20 cellular contexts compared by ENCODE assay signal in the genomic region with DNA sequence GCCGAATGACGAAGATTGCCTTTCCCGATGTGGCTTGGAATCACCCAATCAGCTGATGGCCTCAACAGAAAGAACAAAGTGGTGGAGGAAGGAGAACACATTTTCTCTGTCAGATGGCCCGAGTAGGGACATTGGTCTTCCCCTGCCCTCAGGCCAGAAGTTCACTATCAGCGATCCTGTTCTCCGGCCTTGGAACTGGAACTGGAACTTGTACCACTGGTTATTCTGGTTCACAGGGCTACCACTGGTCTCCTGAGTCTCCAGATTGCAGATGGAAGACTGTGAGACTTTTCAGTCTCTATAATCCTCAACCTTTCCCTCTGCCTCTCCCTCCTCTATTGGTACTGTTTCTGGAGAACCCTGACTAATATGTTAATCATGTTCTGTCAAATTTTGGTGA.
"Had no signal": no experiment of that assay in that cellular context is flagged by ENCODE, and none has a peak within 500 bp of the region (broad histone marks: within the 10 kb centered on the region; RNA-seq: fewer than 3 reads in every experiment).

No MANE protein-coding gene starts in this region.

- H3K9me3 ChIP-seq: heart left ventricle, psoas muscle, right lobe of liver, suprapubic skin, thyroid gland, upper lobe of right lung had no signal

- ATAC-seq: esophagus mucosa; heart left ventricle; psoas muscle; right lobe of liver; stimulated activated effector memory CD8-positive, alpha-beta T cell treated with anti-CD3 and anti-CD28 coated beads, Interleukin-12 subunit alpha, Interleukin-12 subunit beta, amount 100 ng/mL, for 72 hours; stimulated activated naive CD8-positive, alpha-beta T cell treated with anti-CD3 and anti-CD28 coated beads, Interleukin-15, Interleukin-2, amounts not matched to agents 100 U/mL and 50 U/mL, for 24 hours; upper lobe of right lung had no signal

- H3K27ac ChIP-seq: heart left ventricle, parathyroid adenoma, psoas muscle, right lobe of liver, suprapubic skin, thyroid gland, upper lobe of right lung had no signal

- H3K27me3 ChIP-seq: heart left ventricle, right lobe of liver, suprapubic skin, thyroid gland, upper lobe of right lung had no signal

- H3K27ac Mint-ChIP-seq: nephron; stimulated activated effector memory CD8-positive, alpha-beta T cell treated with anti-CD3 and anti-CD28 coated beads, Interleukin-12 subunit alpha, Interleukin-12 subunit beta, amount 100 ng/mL, for 72 hours had no signal

- H3K27me3 Mint-ChIP-seq: naive B cell had no signal

- DNase-seq: effector memory CD4-positive, alpha-beta T cell; heart left ventricle; hippocampal formation; kidney glomerular epithelial cell; mesendoderm; naive B cell; occipital lobe; psoas muscle; retina; right lobe of liver; stimulated activated CD4-positive, alpha-beta T cell treated with anti-CD3 and anti-CD28 coated beads, Interleukin-4, amount 100 ng/mL, for 1 hour; stimulated activated CD8-positive, alpha-beta memory T cell treated with anti-CD3 and anti-CD28 coated beads, Interleukin-4, amount 100 ng/mL, for 48 hours; stimulated activated naive CD8-positive, alpha-beta T cell treated with anti-CD3 and anti-CD28 coated beads, Interleukin-15, Interleukin-2, amounts not matched to agents 100 U/mL and 50 U/mL, for 24 hours; thyroid gland; upper lobe of right lung had no signal

- H2AFZ ChIP-seq: parathyroid adenoma had no signal

- H3K4me1 Mint-ChIP-seq: nephron had no signal

- H3K36me3 ChIP-seq: heart left ventricle, right lobe of liver, suprapubic skin, thyroid gland, upper lobe of right lung had no signal

- H3K9me3 Mint-ChIP-seq: stimulated activated effector memory CD8-positive, alpha-beta T cell treated with anti-CD3 and anti-CD28 coated beads, Interleukin-12 subunit alpha, Interleukin-12 subunit beta, amount 100 ng/mL, for 72 hours had no signal

- H3K4me3 Mint-ChIP-seq: naive B cell; nephron; stimulated activated effector memory CD8-positive, alpha-beta T cell treated with anti-CD3 and anti-CD28 coated beads, Interleukin-12 subunit alpha, Interleukin-12 subunit beta, amount 100 ng/mL, for 72 hours had no signal

- H3K4me3 ChIP-seq: heart left ventricle, psoas muscle, right lobe of liver, suprapubic skin, thyroid gland, upper lobe of right lung had no signal

- H3K79me2 ChIP-seq: parathyroid adenoma had no signal

- H3K4me1 ChIP-seq: heart left ventricle, parathyroid adenoma, psoas muscle, right lobe of liver, suprapubic skin, thyroid gland, upper lobe of right lung had no signal

- H3K36me3 Mint-ChIP-seq: naive B cell; stimulated activated effector memory CD8-positive, alpha-beta T cell treated with anti-CD3 and anti-CD28 coated beads, Interleukin-12 subunit alpha, Interleukin-12 subunit beta, amount 100 ng/mL, for 72 hours had no signal
